ENCODE assay signal across 8 cellular contexts in genomic region chr18:61581578-61582204, GRCh38.
DNase-seq lines count a peak whose midpoint lies in the region; ATAC-seq lines count a peak whose summit lies in the region.

No MANE protein-coding gene starts in this region.

- POLR2A ChIA-PET in activated CD8-positive, alpha-beta T cell treated with anti-CD3 and anti-CD28 coated beads, Interleukin-2, amount 10 ng/mL, durations not matched to agents 7 days and 5 days (lab: Charles Lee), result no interaction called here

- peaks cover 21% of the 10 kb centered on the region for H3K27me3 Mint-ChIP-seq in activated CD8-positive, alpha-beta T cell treated with anti-CD3 and anti-CD28 coated beads, Interleukin-2, amount 10 ng/mL, durations not matched to agents 7 days and 5 days (ENCODE audit: low read depth)

- H3K36me3 Mint-ChIP-seq in activated CD8-positive, alpha-beta T cell treated with anti-CD3 and anti-CD28 coated beads, Interleukin-2, amount 10 ng/mL, durations not matched to agents 7 days and 5 days (ENCODE audit: low read depth), result no peaks in the 10 kb centered on the region

- H3K4me1 Mint-ChIP-seq in activated CD8-positive, alpha-beta T cell treated with anti-CD3 and anti-CD28 coated beads, Interleukin-2, amount 10 ng/mL, durations not matched to agents 7 days and 5 days (ENCODE audit: low read depth), result no peaks in the 10 kb centered on the region

- CTCF ChIA-PET in activated CD8-positive, alpha-beta T cell treated with anti-CD3 and anti-CD28 coated beads, Interleukin-2, amount 10 ng/mL, durations not matched to agents 7 days and 5 days (lab: Charles Lee), result interaction anchor here (0.7 to 1.8 kb wide), 7 partner anchors 9 to 551 kb away, joined by 3 to 10 read pairs (median 4); no protein-coding TSS in a partner anchor

- no peak overlapping the region for H3K27ac Mint-ChIP-seq in activated CD8-positive, alpha-beta T cell treated with anti-CD3 and anti-CD28 coated beads, Interleukin-2, amount 10 ng/mL, durations not matched to agents 7 days and 5 days

- H3K4me3 Mint-ChIP-seq in activated CD8-positive, alpha-beta T cell treated with anti-CD3 and anti-CD28 coated beads, Interleukin-2, amount 10 ng/mL, durations not matched to agents 7 days and 5 days, result no peak overlapping the region

- ATAC-seq in GM18868 (IDR thresholded peaks at IDR 0.05; ENCODE audit: unreplicated experiment) (peak; percentile 95), HG03097 (IDR thresholded peaks at IDR 0.05; ENCODE audit: low FRiP score, unreplicated experiment) (peak; percentile 96)
- peak; percentile 91 for ATAC-seq in activated CD8-positive, alpha-beta T cell treated with anti-CD3 and anti-CD28 coated beads, Interleukin-2, amount 10 ng/mL, durations not matched to agents 7 days and 5 days

- H3K9me3 Mint-ChIP-seq in activated CD8-positive, alpha-beta T cell treated with anti-CD3 and anti-CD28 coated beads, Interleukin-2, amount 10 ng/mL, durations not matched to agents 7 days and 5 days (ENCODE audit: insufficient read depth), result no peaks in the 10 kb centered on the region

- DNase-seq in AG08395 (ENCODE audit: low spot score), result peak; percentile 88
- peak; percentile 89 for DNase-seq in NCI-H510A treated with DMSO at 0.1 percent for 48 hours (lab: John Stamatoyannopoulos, UW)
- DNase-seq in activated CD8-positive, alpha-beta T cell treated with anti-CD3 and anti-CD28 coated beads, Interleukin-2, amount 10 ng/mL, durations not matched to agents 7 days and 5 days, result peak; percentile 66
- peak; percentile 45 for DNase-seq in effector CD8-positive, alpha-beta T cell (lab: John Stamatoyannopoulos, UW)
- peak; percentile 61 to 83 for DNase-seq in lung microvascular endothelial cell (ENCODE audit: low read depth in 2 of 2)
- DNase-seq in stimulated activated CD4-positive, alpha-beta T cell treated with anti-CD3 and anti-CD28 coated beads, TNF-alpha, amount 100 ng/mL, for 48 hours (ENCODE audit: low read depth in 3 of 3), result peak; percentile 40 to 54 (median 42)

Comparison
In these comparisons a context has a peak if more than half of its experiments do, and no peak if none do; other contexts are left out.
1. Peak in every context shown above with its lines: DNase-seq and ATAC-seq.